ENCODE assay signal across 20 cellular contexts in the genomic region with DNA sequence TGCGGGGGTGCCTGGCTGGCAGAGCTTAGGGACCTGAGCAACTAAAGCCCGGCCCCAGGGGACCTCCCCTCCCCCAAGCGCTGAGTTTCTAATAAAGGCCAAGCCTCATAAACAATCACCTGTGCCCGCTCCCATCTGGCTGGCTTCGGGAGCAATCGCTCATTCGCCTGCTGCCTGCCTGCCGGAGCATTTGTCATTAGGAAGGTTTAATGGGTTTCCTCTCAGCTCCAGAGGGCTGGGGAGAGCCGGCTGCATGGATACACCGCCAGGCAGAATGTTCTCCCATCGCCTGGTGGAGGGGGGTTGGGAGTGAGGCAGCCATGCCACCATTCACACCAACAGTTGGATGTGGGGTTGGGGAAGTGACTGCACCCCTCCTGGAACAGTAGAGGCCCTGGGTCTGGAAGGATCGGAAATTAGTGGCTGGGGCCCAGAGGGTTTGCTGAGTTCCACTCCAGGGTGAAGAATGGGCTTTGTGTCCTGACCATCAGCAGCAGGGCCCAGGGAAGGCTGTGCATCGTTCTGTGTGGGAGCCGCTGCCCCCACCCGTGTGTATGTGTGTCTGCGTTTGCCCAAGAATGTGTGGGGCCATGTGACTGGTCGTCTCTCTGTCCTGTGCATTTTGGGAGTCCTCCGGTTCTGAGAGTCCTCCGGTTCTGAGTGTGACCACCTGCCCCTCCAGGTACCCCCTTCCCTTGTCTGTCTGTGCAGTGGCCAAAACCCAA.
DNase-seq lines count a peak whose midpoint lies in the region; ATAC-seq and TF ChIP-seq lines count a peak whose summit lies in the region.
"Had no signal": no experiment of that assay in that cellular context is flagged by ENCODE, and none has a peak within 500 bp of the region (broad histone marks: within the 10 kb centered on the region; RNA-seq: fewer than 3 reads in every experiment).

No MANE protein-coding gene starts in this region.

- peak overlapping the region in 2 of 3 experiments; percentile 29 for H3K4me3 Mint-ChIP-seq in nephron

- peaks cover 29% of the 10 kb centered on the region for H3K36me3 Mint-ChIP-seq in nephron (ENCODE audit: low read depth)

- peaks cover 26% of the 10 kb centered on the region for H3K4me1 Mint-ChIP-seq in nephron

- no peak for ATAC-seq in GM19455 (IDR thresholded peaks at IDR 0.05; ENCODE audit: unreplicated experiment)
- ATAC-seq in GM21786 (IDR thresholded peaks at IDR 0.05; ENCODE audit: unreplicated experiment): no peak
- no peak for ATAC-seq in HG03439 (IDR thresholded peaks at IDR 0.05; ENCODE audit: unreplicated experiment)

- in situ Hi-C loops in GM13977 (cut with MboI; ENCODE audit: low pct_unique_long_range_greater_than_20kb, low sequenced_read_pairs, unreplicated experiment): no loop called here

- H3K27ac Mint-ChIP-seq in nephron: peak overlapping the region in 2 of 3 experiments; percentile 57 to 78

- DNase-seq in GM13977 (ENCODE audit: low spot score) (peak; percentile 20), NCI-H1694 (lab: John Stamatoyannopoulos, UW) (peak; percentile 64), Kasumi-1 (lab: John Stamatoyannopoulos, UW) (no peak)
- DNase-seq: activated CD4-positive, alpha-beta T cell treated with anti-CD3 and anti-CD28 coated beads, Interleukin-2, amount 50 U/mL, for 48 hours; activated naive CD4-positive, alpha-beta T cell; activated T-cell treated with anti-CD3 and anti-CD28 coated beads for 4 hours; DMS79 treated with DMSO at 0.1 percent for 48 hours; NCI-H187 treated with DMSO at 0.1 percent for 48 hours; NCI-H774; PC-9; SJCRH30; stimulated activated naive CD4-positive, alpha-beta T cell; T-helper 2 cell; tibial artery had no signal

- peak overlapping the region; percentile 87 for H3K27ac ChIP-seq in angular gyrus (ENCODE audit: low read depth, low read length)
- H3K27ac ChIP-seq: PC-9, right atrium auricular region, SJCRH30, tibial artery had no signal

- TF ChIP-seq CTCF in GM13977 (IDR thresholded peaks at IDR 0.05; ENCODE audit: extremely low read depth, insufficient read depth, missing control alignments) (no peak), nephron (IDR thresholded peaks at IDR 0.05; ENCODE audit: unreplicated experiment in 3 of 3) (no peak)

- no peaks in the 10 kb centered on the region for H3K9me3 Mint-ChIP-seq in nephron

- no peaks in the 10 kb centered on the region for H3K27me3 Mint-ChIP-seq in nephron (ENCODE audit: low read depth)

Comparison
In these comparisons a context has a peak if more than half of its experiments do, and no peak if none do; other contexts are left out.
1. DNase-seq: peak in GM13977 (single experiment) and NCI-H1694 (single experiment); none in Kasumi-1 (0 of 2).